Comparison of ENCODE assay signal across 8 cellular contexts in genomic region chr14:69648480-69649414, GRCh38. TPM values are rescaled to one million over a fixed set of nuclear protein-coding genes. Genes with fewer than 3 reads are reported as not detected.
A peak's percentile ranks its signal among the peaks of the same experiment; 100 is the strongest.
DNase-seq lines count a peak whose midpoint lies in the region; ATAC-seq and TF ChIP-seq lines count a peak whose summit lies in the region.

No MANE protein-coding gene starts in this region.

- H3K4me3 ChIP-seq in AG10803 (ENCODE audit: low read length) = no peak overlapping the region
- no peak overlapping the region for H3K4me3 ChIP-seq in naive thymus-derived CD4-positive, alpha-beta T cell (ENCODE audit: low read length)

- H3K27me3 Mint-ChIP-seq in dendritic cell treated with granulocyte-macrophage colony-stimulating factor and Interleukin-4, amounts not matched to agents 40 ng/mL and 50 ng/mL, for 4 days = no peaks in the 10 kb centered on the region
- no peaks in the 10 kb centered on the region for H3K27me3 Mint-ChIP-seq in naive thymus-derived CD4-positive, alpha-beta T cell

- no peaks in the 10 kb centered on the region for H3K27me3 ChIP-seq in naive thymus-derived CD4-positive, alpha-beta T cell (ENCODE audit: control insufficient read depth in 2 of 2, insufficient read depth in 2 of 2, low read length in 2 of 2)

- H3K36me3 ChIP-seq in naive thymus-derived CD4-positive, alpha-beta T cell (ENCODE audit: control insufficient read depth in 2 of 3, insufficient read depth in 3 of 3, low read length in 3 of 3) = no peaks in the 10 kb centered on the region

- no peak for ATAC-seq in naive thymus-derived CD4-positive, alpha-beta T cell
- ATAC-seq in GM18873 (IDR thresholded peaks at IDR 0.05; ENCODE audit: low FRiP score, unreplicated experiment) = no peak

- POLR2A ChIA-PET in naive thymus-derived CD4-positive, alpha-beta T cell (lab: Charles Lee) = interaction anchor here (1.0 to 2.3 kb wide), 5 partner anchors 9 to 567 kb away, joined by 3 to 8 read pairs (median 4); no protein-coding TSS in a partner anchor

- no peaks in the 10 kb centered on the region for H3K9me3 Mint-ChIP-seq in dendritic cell treated with granulocyte-macrophage colony-stimulating factor and Interleukin-4, amounts not matched to agents 40 ng/mL and 50 ng/mL, for 4 days
- no peaks in the 10 kb centered on the region for H3K9me3 Mint-ChIP-seq in naive thymus-derived CD4-positive, alpha-beta T cell

- peaks cover 95% of the 10 kb centered on the region for H3K4me1 Mint-ChIP-seq in dendritic cell treated with granulocyte-macrophage colony-stimulating factor and Interleukin-4, amounts not matched to agents 40 ng/mL and 50 ng/mL, for 4 days (ENCODE audit: low read depth)
- H3K4me1 Mint-ChIP-seq in naive thymus-derived CD4-positive, alpha-beta T cell = peaks cover 85 to 94% (median 91%) of the 10 kb centered on the region in 7 donors

- H3K4me3 Mint-ChIP-seq in dendritic cell treated with granulocyte-macrophage colony-stimulating factor and Interleukin-4, amounts not matched to agents 40 ng/mL and 50 ng/mL, for 4 days = no peak overlapping the region
- peak overlapping the region in 9 of 10 donors; percentile 7 to 57 (median 40) for H3K4me3 Mint-ChIP-seq in naive thymus-derived CD4-positive, alpha-beta T cell

- CTCF ChIA-PET in naive thymus-derived CD4-positive, alpha-beta T cell (lab: Charles Lee) = interaction anchor here (0.5 kb wide), 1 partner anchor 11 kb away, joined by 3 read pairs; no protein-coding TSS in a partner anchor

- intact Hi-C loops in dendritic cell treated with granulocyte-macrophage colony-stimulating factor and Interleukin-4, amounts not matched to agents 40 ng/mL and 50 ng/mL, for 4 days (cut with micrococcal nuclease) = no loop called here
- intact Hi-C loops in naive thymus-derived CD4-positive, alpha-beta T cell (cut with micrococcal nuclease) = loop anchor here (1.0 kb wide), 2 partner anchors 10 to 12 kb away; no protein-coding TSS in a partner anchor

- H3K9me3 ChIP-seq in naive thymus-derived CD4-positive, alpha-beta T cell (ENCODE audit: control insufficient read depth in 2 of 3, low read length in 3 of 3) = no peaks in the 10 kb centered on the region

- TF ChIP-seq CTCF in AG10803 (conservative IDR thresholded peaks at IDR 0.05; ENCODE audit: low read length) = no peak

- DNase-seq in AG10803 (ENCODE audit: low read depth) (peak; percentile 60), NCI-H2196 (lab: John Stamatoyannopoulos, UW; ENCODE audit: unreplicated experiment) (peak; percentile 36), NCI-H2171 treated with DMSO at 0.1 percent for 48 hours (lab: John Stamatoyannopoulos, UW) (no peak), T-helper 9 cell (no peak)
- no peak for DNase-seq in naive thymus-derived CD4-positive, alpha-beta T cell

- no peak overlapping the region for H3K27ac ChIP-seq in naive thymus-derived CD4-positive, alpha-beta T cell (ENCODE audit: low read depth, low read length)

- peaks cover 39% of the 10 kb centered on the region for H3K36me3 Mint-ChIP-seq in dendritic cell treated with granulocyte-macrophage colony-stimulating factor and Interleukin-4, amounts not matched to agents 40 ng/mL and 50 ng/mL, for 4 days (ENCODE audit: low read depth)
- peaks cover 0 to 18% (median 12%) of the 10 kb centered on the region in 5 donors for H3K36me3 Mint-ChIP-seq in naive thymus-derived CD4-positive, alpha-beta T cell

- peak overlapping the region; percentile 18 for H3K27ac Mint-ChIP-seq in dendritic cell treated with granulocyte-macrophage colony-stimulating factor and Interleukin-4, amounts not matched to agents 40 ng/mL and 50 ng/mL, for 4 days
- peak overlapping the region in 8 of 9 donors; percentile 10 to 71 (median 44) for H3K27ac Mint-ChIP-seq in naive thymus-derived CD4-positive, alpha-beta T cell

- H3K4me1 ChIP-seq in naive thymus-derived CD4-positive, alpha-beta T cell (ENCODE audit: control insufficient read depth in 2 of 2, insufficient read depth in 2 of 2, low read length in 2 of 2) = peaks cover 24 to 45% of the 10 kb centered on the region in 2 donors

- TF ChIP-seq POLR2A in GM19099 (IDR thresholded peaks at IDR 0.05; ENCODE audit: extremely low read depth, insufficient read length, low read depth) = peak; percentile 40

RNA-seq across cellular contexts. Expression of gene SUSD6, which starts 37.4 kb away (rescaled TPM):
- total RNA-seq in naive thymus-derived CD4-positive, alpha-beta T cell = 10 to 100 TPM; 42.9 to 90.8 (median 65.0) TPM
- polyA plus RNA-seq in naive thymus-derived CD4-positive, alpha-beta T cell = 1 to 10 TPM; 4.3 to 6.3 TPM

Comparison
In these comparisons a context has a peak if more than half of its experiments do, and no peak if none do; other contexts are left out.
1. DNase-seq: peak in AG10803 (single experiment) and NCI-H2196 (single experiment); none in naive thymus-derived CD4-positive, alpha-beta T cell (0 of 9), NCI-H2171 treated with DMSO at 0.1 percent for 48 hours (single experiment) and T-helper 9 cell (single experiment).